ENCODE assay signal across 37 cellular contexts in the genomic region with DNA sequence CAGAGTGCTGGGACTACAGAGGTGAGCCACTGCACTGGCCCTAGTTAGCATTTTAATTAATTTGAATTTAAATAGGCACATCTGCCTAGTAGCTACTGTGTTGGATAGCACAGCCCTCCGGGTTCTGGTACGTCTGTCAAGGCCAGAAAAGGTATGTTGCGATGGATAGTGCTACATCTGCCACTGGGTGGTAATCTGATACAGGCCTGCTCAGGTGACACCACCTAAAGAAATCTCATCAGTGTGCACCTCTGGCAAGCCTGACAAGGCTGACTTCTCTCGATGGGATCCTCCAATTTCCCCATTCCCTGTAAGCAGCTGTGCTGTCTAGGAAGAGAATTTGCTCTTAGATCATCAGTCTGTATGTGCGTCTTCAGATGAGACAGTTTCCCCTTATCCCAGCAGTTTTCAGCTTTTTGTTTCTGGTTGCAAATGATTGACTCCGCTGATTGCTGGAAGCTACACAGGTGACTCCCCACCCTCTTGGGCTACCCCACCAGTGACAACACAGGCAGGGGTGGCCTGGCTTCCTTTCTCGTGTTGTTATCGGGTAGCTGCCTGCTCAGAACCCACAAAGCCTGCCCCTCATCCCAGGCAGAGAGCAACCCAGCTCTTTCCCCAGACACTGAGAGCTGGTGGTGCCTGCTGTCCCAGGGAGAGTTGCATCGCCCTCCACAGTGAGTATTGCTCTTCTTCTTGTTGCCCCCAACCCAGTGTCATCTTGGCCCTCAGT. TPM values are rescaled to one million over a fixed set of nuclear protein-coding genes. Genes with fewer than 3 reads are reported as not detected.
DNase-seq lines count a peak whose midpoint lies in the region; ATAC-seq and FAIRE-seq lines count a peak whose summit lies in the region.
"Had no signal": no experiment of that assay in that cellular context is flagged by ENCODE, and none has a peak within 500 bp of the region (broad histone marks: within the 10 kb centered on the region; RNA-seq: fewer than 3 reads in every experiment).

A gene with protein sequence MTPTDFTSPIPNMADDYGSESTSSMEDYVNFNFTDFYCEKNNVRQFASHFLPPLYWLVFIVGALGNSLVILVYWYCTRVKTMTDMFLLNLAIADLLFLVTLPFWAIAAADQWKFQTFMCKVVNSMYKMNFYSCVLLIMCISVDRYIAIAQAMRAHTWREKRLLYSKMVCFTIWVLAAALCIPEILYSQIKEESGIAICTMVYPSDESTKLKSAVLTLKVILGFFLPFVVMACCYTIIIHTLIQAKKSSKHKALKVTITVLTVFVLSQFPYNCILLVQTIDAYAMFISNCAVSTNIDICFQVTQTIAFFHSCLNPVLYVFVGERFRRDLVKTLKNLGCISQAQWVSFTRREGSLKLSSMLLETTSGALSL (plus strand): TSS at position 565 of the 733 bp plus-strand sequence. CDS start 8,391 bp downstream, outside the sequence.

- H3K4me1 ChIP-seq in small intestine (ENCODE audit: control insufficient read depth in 2 of 2, insufficient read depth in 1 of 2, low read depth in 1 of 2, low read length in 1 of 2) (peaks cover 0 to 6% of the 10 kb centered on the region in 2 donors), HAP-1 (no peaks in the 10 kb centered on the region)
- H3K4me1 ChIP-seq: BE2C, Caco-2 had no signal

- H3K9me3 ChIP-seq in T-helper 17 cell (ENCODE audit: control insufficient read depth, low read length, poor library complexity, severe bottlenecking) (no peaks in the 10 kb centered on the region), small intestine (ENCODE audit: control insufficient read depth, low read depth) (no peaks in the 10 kb centered on the region), HAP-1 (no peaks in the 10 kb centered on the region)
- H3K9me3 ChIP-seq: BE2C, Caco-2, MG63, ovary had no signal

- FAIRE-seq in small intestine (lab: Jason Lieb, UNC), result no peak
- FAIRE-seq: astrocyte, G401.6 had no signal

- H3K27ac ChIP-seq in small intestine (ENCODE audit: low read depth in 1 of 2, low read length in 1 of 2), result peak within 1 kb of the TSS; percentile 21 to 69
- H3K27ac ChIP-seq: GM23248, ovary, WERI-Rb-1 had no signal

- POLR2A ChIA-PET in activated naive CD8-positive, alpha-beta T cell treated with anti-CD3 and anti-CD28 coated beads, Interleukin-2, amount 10 ng/mL, durations not matched to agents 7 days and 5 days (lab: Charles Lee), result no interaction called here

- H3K27ac Mint-ChIP-seq in activated naive CD8-positive, alpha-beta T cell treated with anti-CD3 and anti-CD28 coated beads, Interleukin-2, amount 10 ng/mL, durations not matched to agents 7 days and 5 days, result no peak within 1 kb of the TSS
- no peak within 1 kb of the TSS for H3K27ac Mint-ChIP-seq in activated naive CD8-positive, alpha-beta T cell treated with anti-CD3 and anti-CD28 coated beads for 36 hours
- H3K27ac Mint-ChIP-seq in IgD-negative memory B cell (no peak within 1 kb of the TSS), T-helper 17 cell (peak within 1 kb of the TSS; percentile 84)
- H3K27ac Mint-ChIP-seq: activated naive CD8-positive, alpha-beta T cell treated with anti-CD3 and anti-CD28 coated beads, Interleukin-2, amount 50 U/mL, for 24 hours; stimulated activated naive B cell treated with anti-CD40 and anti-IgM and Interleukin-4, amounts not matched to agents 10 μg/mL and 1 μg/mL and 100 μg/mL, for 72 hours; type B pancreatic cell had no signal

- in situ Hi-C loops in HAP-1 (cut with MboI; ENCODE audit: low sequenced_read_pairs), result no loop called here

- ATAC-seq in activated naive CD8-positive, alpha-beta T cell treated with anti-CD3 and anti-CD28 coated beads, Interleukin-2, amount 10 ng/mL, durations not matched to agents 7 days and 5 days (ENCODE audit: low read depth), result no peak
- ATAC-seq in T-helper 17 cell, result peak; percentile 67
- ATAC-seq: activated naive CD8-positive, alpha-beta T cell treated with anti-CD3 and anti-CD28 coated beads, Interleukin-2, amount 50 U/mL, for 24 hours; left colon; stimulated activated naive B cell treated with anti-CD40 and anti-IgM and Interleukin-4, amounts not matched to agents 10 μg/mL and 1 μg/mL and 100 μg/mL, for 72 hours had no signal

- no peaks in the 10 kb centered on the region for H3K27me3 ChIP-seq in small intestine (ENCODE audit: control insufficient read depth in 2 of 2, insufficient read depth in 2 of 2, low read length in 2 of 2)
- peaks cover 5% of the 10 kb centered on the region; the same call in 1 of the 2 replicates for H3K27me3 ChIP-seq in HAP-1 (ENCODE audit: low read depth)
- H3K27me3 ChIP-seq: BE2C, MG63, ovary had no signal

- H3K4me3 Mint-ChIP-seq in activated naive CD8-positive, alpha-beta T cell treated with anti-CD3 and anti-CD28 coated beads, Interleukin-2, amount 10 ng/mL, durations not matched to agents 7 days and 5 days, result no peak within 1 kb of the TSS
- no peak within 1 kb of the TSS for H3K4me3 Mint-ChIP-seq in activated naive CD8-positive, alpha-beta T cell treated with anti-CD3 and anti-CD28 coated beads for 36 hours
- H3K4me3 Mint-ChIP-seq in IgD-negative memory B cell (peak within 1 kb of the TSS in 3 of 4 donors; percentile 18 to 77 (median 28)), T-helper 17 cell (peak within 1 kb of the TSS; percentile 62)
- H3K4me3 Mint-ChIP-seq: activated naive CD8-positive, alpha-beta T cell treated with anti-CD3 and anti-CD28 coated beads, Interleukin-2, amount 50 U/mL, for 24 hours; activated T-cell treated with anti-CD3 and anti-CD28 coated beads, Interleukin-2, amount 50 U/mL, for 24 hours; stimulated activated naive B cell treated with anti-CD40 and anti-IgM and Interleukin-4, amounts not matched to agents 10 μg/mL and 1 μg/mL and 100 μg/mL, for 72 hours; type B pancreatic cell had no signal

- peaks cover 7% of the 10 kb centered on the region for H3K4me1 Mint-ChIP-seq in activated naive CD8-positive, alpha-beta T cell treated with anti-CD3 and anti-CD28 coated beads, Interleukin-2, amount 10 ng/mL, durations not matched to agents 7 days and 5 days
- H3K4me1 Mint-ChIP-seq in activated naive CD8-positive, alpha-beta T cell treated with anti-CD3 and anti-CD28 coated beads for 36 hours, result peaks cover 16% of the 10 kb centered on the region
- peaks cover 6 to 21% (median 9%) of the 10 kb centered on the region in 3 donors for H3K4me1 Mint-ChIP-seq in IgD-negative memory B cell
- peaks cover 26% of the 10 kb centered on the region for H3K4me1 Mint-ChIP-seq in T-helper 17 cell

- H3K27me3 Mint-ChIP-seq in activated naive CD8-positive, alpha-beta T cell treated with anti-CD3 and anti-CD28 coated beads, Interleukin-2, amount 10 ng/mL, durations not matched to agents 7 days and 5 days, result peaks cover 37% of the 10 kb centered on the region
- peaks cover 46% of the 10 kb centered on the region for H3K27me3 Mint-ChIP-seq in activated naive CD8-positive, alpha-beta T cell treated with anti-CD3 and anti-CD28 coated beads for 36 hours
- H3K27me3 Mint-ChIP-seq in IgD-negative memory B cell (peaks cover 15% of the 10 kb centered on the region), T-helper 17 cell (peaks cover 29% of the 10 kb centered on the region)

- H3K4me3 ChIP-seq in small intestine (ENCODE audit: low read depth in 1 of 2, low read length in 2 of 2) (peak within 1 kb of the TSS in 1 of 2 donors; percentile 44), HAP-1 (no peak within 1 kb of the TSS)
- H3K4me3 ChIP-seq: GM23248, MG63, ovary had no signal

- no peak for DNase-seq in activated naive CD8-positive, alpha-beta T cell treated with anti-CD3 and anti-CD28 coated beads, Interleukin-2, amount 10 ng/mL, durations not matched to agents 7 days and 5 days
- no peak for DNase-seq in activated naive CD8-positive, alpha-beta T cell treated with anti-CD3 and anti-CD28 coated beads for 36 hours
- DNase-seq in T-helper 17 cell, result no peak
- DNase-seq in small intestine, result peak; percentile 57
- no peak for DNase-seq in stimulated activated CD4-positive, alpha-beta T cell treated with anti-CD3 and anti-CD28 coated beads, Interleukin-4, amount 100 ng/mL, for 24 hours
- DNase-seq in HAP-1 (ENCODE audit: low spot score in 2 of 2), result no peak
- DNase-seq in activated CD4-positive, alpha-beta T cell treated with anti-CD3 and anti-CD28 coated beads, Interleukin-2, amount 50 U/mL, for 1 hour, result no peak
- DNase-seq: ACHN; activated CD4-positive, alpha-beta T cell treated with anti-CD3 and anti-CD28 coated beads for 48 hours; activated effector memory CD4-positive, alpha-beta T cell treated with anti-CD3 and anti-CD28 coated beads, Interleukin-2, amount 50 U/mL, for 16 hours; activated naive CD8-positive, alpha-beta T cell treated with anti-CD3 and anti-CD28 coated beads, Interleukin-2, amount 50 U/mL, for 24 hours; activated T-cell treated with anti-CD3 and anti-CD28 coated beads, Interleukin-2, amount 50 U/mL, for 24 hours; BE2C; Caco-2; central memory CD4-positive, alpha-beta T cell; cortex of kidney; DMS53; erythroblast; GM23248; KBM-7; left colon; MG63; NCI-H2081; NCI-H524 treated with DMSO at 0.1 percent for 48 hours; ovary; SHP77 treated with DMSO at 0.1 percent for 48 hours; stimulated activated naive B cell treated with anti-CD40 and anti-IgM and Interleukin-4, amounts not matched to agents 10 μg/mL and 1 μg/mL and 100 μg/mL, for 72 hours; substantia nigra; T1000; WERI-Rb-1 had no signal

- no peaks in the 10 kb centered on the region for H3K9me3 Mint-ChIP-seq in activated naive CD8-positive, alpha-beta T cell treated with anti-CD3 and anti-CD28 coated beads, Interleukin-2, amount 10 ng/mL, durations not matched to agents 7 days and 5 days
- no peaks in the 10 kb centered on the region for H3K9me3 Mint-ChIP-seq in activated naive CD8-positive, alpha-beta T cell treated with anti-CD3 and anti-CD28 coated beads for 36 hours
- H3K9me3 Mint-ChIP-seq in IgD-negative memory B cell, result no peaks in the 10 kb centered on the region
- H3K9me3 Mint-ChIP-seq: activated naive CD8-positive, alpha-beta T cell treated with anti-CD3 and anti-CD28 coated beads, Interleukin-2, amount 50 U/mL, for 24 hours; activated T-cell treated with anti-CD3 and anti-CD28 coated beads, Interleukin-2, amount 50 U/mL, for 24 hours; stimulated activated naive B cell treated with anti-CD40 and anti-IgM and Interleukin-4, amounts not matched to agents 10 μg/mL and 1 μg/mL and 100 μg/mL, for 72 hours; type B pancreatic cell had no signal

- H3K36me3 Mint-ChIP-seq in activated naive CD8-positive, alpha-beta T cell treated with anti-CD3 and anti-CD28 coated beads, Interleukin-2, amount 10 ng/mL, durations not matched to agents 7 days and 5 days, result peaks cover 2% of the 10 kb centered on the region
- H3K36me3 Mint-ChIP-seq in activated naive CD8-positive, alpha-beta T cell treated with anti-CD3 and anti-CD28 coated beads for 36 hours, result no peaks in the 10 kb centered on the region
- no peaks in the 10 kb centered on the region for H3K36me3 Mint-ChIP-seq in IgD-negative memory B cell
- H3K36me3 Mint-ChIP-seq in T-helper 17 cell (ENCODE audit: low read depth), result no peaks in the 10 kb centered on the region
- H3K36me3 Mint-ChIP-seq: stimulated activated naive B cell treated with anti-CD40 and anti-IgM and Interleukin-4, amounts not matched to agents 10 μg/mL and 1 μg/mL and 100 μg/mL, for 72 hours; type B pancreatic cell had no signal

- H3K36me3 ChIP-seq in small intestine (ENCODE audit: control insufficient read depth in 2 of 2, insufficient read depth in 2 of 2, low read length in 2 of 2), result no peaks in the 10 kb centered on the region
- H3K36me3 ChIP-seq in HAP-1 (replicated peaks), result no peaks in the 10 kb centered on the region
- H3K36me3 ChIP-seq: BE2C, MG63, ovary, WERI-Rb-1 had no signal

- 77 to 88% (median 78%) methylated on average over 9 of the region's 9 CpGs for WGBS in small intestine, 3 donors

RNA-seq across cellular contexts. Expression of the gene that starts here (rescaled TPM):
- total RNA-seq in activated naive CD8-positive, alpha-beta T cell treated with anti-CD3 and anti-CD28 coated beads, Interleukin-2, amount 10 ng/mL, durations not matched to agents 7 days and 5 days, result 10 to 100 TPM; 19.4 to 21.6 TPM
- total RNA-seq in activated naive CD8-positive, alpha-beta T cell treated with anti-CD3 and anti-CD28 coated beads for 36 hours, result not detected
- polyA plus RNA-seq in IgD-negative memory B cell, result 6.3 TPM
- 1 to 10 TPM; 4.0 to 4.7 TPM for total RNA-seq in T-helper 17 cell
- polyA plus RNA-seq in small intestine, result 1 to 10 TPM in 2 of 3 donors, under 1 TPM in 1; 0.22 to 2.7 (median 1.1) TPM
- total RNA-seq: astrocyte, Caco-2, glomerular endothelial cell, GM23248, HT-29 had no signal
- polyA plus RNA-seq: GM23248, neural cell had no signal

Comparison
In these comparisons a context has a peak if more than half of its experiments do, and no peak if none do; other contexts are left out.
1. RNA of the gene that starts here (total RNA-seq): 19.4 to 21.6 TPM in activated naive CD8-positive, alpha-beta T cell treated with anti-CD3 and anti-CD28 coated beads, Interleukin-2, amount 10 ng/mL, durations not matched to agents 7 days and 5 days and 4.0 to 4.7 TPM in T-helper 17 cell; not detected in activated naive CD8-positive, alpha-beta T cell treated with anti-CD3 and anti-CD28 coated beads for 36 hours; every median in the first group is over 4 times any median in the second.
2. H3K4me3 Mint-ChIP-seq: peak in IgD-negative memory B cell (3 of 4) and T-helper 17 cell (single experiment); none in activated naive CD8-positive, alpha-beta T cell treated with anti-CD3 and anti-CD28 coated beads, Interleukin-2, amount 10 ng/mL, durations not matched to agents 7 days and 5 days (single experiment) and activated naive CD8-positive, alpha-beta T cell treated with anti-CD3 and anti-CD28 coated beads for 36 hours (single experiment).